In genomic region chr1:226578946-226579639, GRCh38 we compare ENCODE assay signal across 18 cellular contexts. TPM values are rescaled to one million over a fixed set of nuclear protein-coding genes. Genes with fewer than 3 reads are reported as not detected.
"Had no signal": no experiment of that assay in that cellular context is flagged by ENCODE, and none has a peak within 500 bp of the region (broad histone marks: within the 10 kb centered on the region; RNA-seq: fewer than 3 reads in every experiment).

No MANE protein-coding gene starts in this region.

- H3K9me3 ChIP-seq: esophagus squamous epithelium, gastroesophageal sphincter, left ventricle myocardium inferior, neutrophil, uterus had no signal

- H3K4me3 ChIP-seq: esophagus squamous epithelium, gastroesophageal sphincter, left ventricle myocardium inferior, lung, uterus had no signal

- DNase-seq: effector memory CD8-positive, alpha-beta T cell; esophagus squamous epithelium; foreskin fibroblast; glutamatergic neuron; islet precursor cell; left ventricle myocardium inferior; mesenchymal stem cell; naive B cell; small intestine; stimulated activated CD4-positive, alpha-beta T cell treated with anti-CD3 and anti-CD28 coated beads, Interleukin-2, amount 100 ng/mL, for 48 hours; stimulated activated naive CD4-positive, alpha-beta T cell treated with Interleukin-2 at 50 U/mL for 16 hours; trophoblast cell; uterus had no signal

- H3K27ac ChIP-seq: epithelial cell of prostate, esophagus squamous epithelium, gastroesophageal sphincter, left ventricle myocardium inferior, neutrophil, uterus had no signal

- H3K36me3 ChIP-seq: esophagus squamous epithelium, gastroesophageal sphincter, left ventricle myocardium inferior, neutrophil, uterus had no signal

- ATAC-seq: effector memory CD8-positive, alpha-beta T cell; gastroesophageal sphincter had no signal

- H3K4me1 ChIP-seq: uterus had no signal

- FAIRE-seq: small intestine had no signal

- H3K27me3 ChIP-seq: esophagus squamous epithelium, gastroesophageal sphincter, neutrophil, uterus had no signal

RNA-seq across cellular contexts. Expression of gene STUM, which starts 30.5 kb away (rescaled TPM):
- total RNA-seq: pulmonary artery endothelial cell had no signal
